In genomic region chr15:68550498-68551295, GRCh38 we compare ENCODE assay signal across 8 cellular contexts. TPM values are rescaled to one million over a fixed set of nuclear protein-coding genes. Genes with fewer than 3 reads are reported as not detected.
A peak's percentile ranks its signal among the peaks of the same experiment; 100 is the strongest.
DNase-seq lines count a peak whose midpoint lies in the region; ATAC-seq, FAIRE-seq and TF ChIP-seq lines count a peak whose summit lies in the region.

No MANE protein-coding gene starts in this region.

- no peak for TF ChIP-seq POLR2A in vagina (IDR thresholded peaks at IDR 0.05)

- no peaks in the 10 kb centered on the region for H3K4me1 Mint-ChIP-seq in CD8-positive, alpha-beta T cell (ENCODE audit: low read depth)

- H3K27me3 ChIP-seq in CD8-positive, alpha-beta T cell (ENCODE audit: insufficient read depth, low read length), result peaks cover 5% of the 10 kb centered on the region
- H3K27me3 ChIP-seq in vagina, result no peaks in the 10 kb centered on the region

- intact Hi-C loops in CD8-positive, alpha-beta T cell (cut with DNase I, micrococcal nuclease), result loop anchor here (1.0 to 5.0 kb wide), 6 partner anchors 122 to 375 kb away; no protein-coding TSS in a partner anchor
- intact Hi-C loops in posterior cingulate gyrus (cut with DNase I) (loop anchor here (2.0 to 5.0 kb wide), 4 partner anchors 243 to 374 kb away; no protein-coding TSS in a partner anchor), vagina (cut with DNase I) (no loop called here)

- no peaks in the 10 kb centered on the region for H3K9me3 ChIP-seq in CD8-positive, alpha-beta T cell (ENCODE audit: low read length)
- H3K9me3 ChIP-seq in vagina, result no peaks in the 10 kb centered on the region

- DNase-seq in CD8-positive, alpha-beta T cell, result peak; percentile 46 to 83 (median 67)
- DNase-seq in HPDE6-E6E7 (ENCODE audit: extremely low spot score) (peak; percentile 53), RCC 7860 (ENCODE audit: low spot score) (peak; percentile 24), glomerular visceral epithelial cell (ENCODE audit: extremely low spot score) (peak; percentile 64), posterior cingulate gyrus (peak; percentile 59 to 96 (median 88)), vagina (ENCODE audit: extremely low spot score in 2 of 2) (no peak)
- DNase-seq in activated effector memory CD4-positive, alpha-beta T cell treated with Interleukin-2 at 50 U/mL for 16 hours, result peak; percentile 48

- H3K9me3 Mint-ChIP-seq in CD8-positive, alpha-beta T cell, result no peaks in the 10 kb centered on the region

- TF ChIP-seq CTCF in CD8-positive, alpha-beta T cell (IDR thresholded peaks at IDR 0.05), result peak; percentile 89
- peak; percentile 79 to 91 (median 87) for TF ChIP-seq CTCF in vagina (IDR thresholded peaks at IDR 0.05)

- ATAC-seq in CD8-positive, alpha-beta T cell, result no peak
- ATAC-seq in GM18502 (IDR thresholded peaks at IDR 0.05; ENCODE audit: poor library complexity, unreplicated experiment), result no peak

- POLR2A ChIA-PET in CD8-positive, alpha-beta T cell (lab: Charles Lee), result interaction anchor here (0.8 kb wide), 1 partner anchor 325 kb away, joined by 3 read pairs; no protein-coding TSS in a partner anchor

- H3K4me1 ChIP-seq in CD8-positive, alpha-beta T cell (ENCODE audit: insufficient read depth, low read length), result no peaks in the 10 kb centered on the region
- no peaks in the 10 kb centered on the region for H3K4me1 ChIP-seq in vagina

- H3K27ac ChIP-seq in CD8-positive, alpha-beta T cell (ENCODE audit: low read depth, low read length), result no peak overlapping the region
- H3K27ac ChIP-seq in vagina, result no peak overlapping the region

- H3K4me3 Mint-ChIP-seq in CD8-positive, alpha-beta T cell, result no peak overlapping the region

- no peaks in the 10 kb centered on the region for H3K36me3 Mint-ChIP-seq in CD8-positive, alpha-beta T cell

- CTCF ChIA-PET in CD8-positive, alpha-beta T cell (lab: Charles Lee), result interaction anchor here (0.5 to 7.7 kb wide), 31 partner anchors 10 to 642 kb away, joined by 3 to 52 read pairs (median 5); no protein-coding TSS in a partner anchor

- peaks cover 42% of the 10 kb centered on the region for H3K27me3 Mint-ChIP-seq in CD8-positive, alpha-beta T cell (ENCODE audit: low read depth)

- no peak overlapping the region for H3K4me3 ChIP-seq in CD8-positive, alpha-beta T cell (ENCODE audit: low read depth, low read length)
- no peak overlapping the region for H3K4me3 ChIP-seq in vagina

- FAIRE-seq in RCC 7860 (lab: Jason Lieb, UNC), result no peak

- no peak overlapping the region for H3K27ac Mint-ChIP-seq in CD8-positive, alpha-beta T cell

- no peaks in the 10 kb centered on the region for H3K36me3 ChIP-seq in CD8-positive, alpha-beta T cell (ENCODE audit: insufficient read depth, low read length)
- H3K36me3 ChIP-seq in vagina, result no peaks in the 10 kb centered on the region

RNA-seq across cellular contexts. Expression of gene CORO2B, which starts 28.1 kb away (rescaled TPM):
- under 1 TPM; 0.08 to 0.17 TPM for total RNA-seq in CD8-positive, alpha-beta T cell
- total RNA-seq in vagina, result 4.7 TPM

Comparison
In these comparisons a context has a peak if more than half of its experiments do, and no peak if none do; other contexts are left out.
1. DNase-seq: peak in CD8-positive, alpha-beta T cell (7 of 7), HPDE6-E6E7 (single experiment), RCC 7860 (single experiment), activated effector memory CD4-positive, alpha-beta T cell treated with Interleukin-2 at 50 U/mL for 16 hours (single experiment), glomerular visceral epithelial cell (single experiment) and posterior cingulate gyrus (10 of 10); none in vagina (0 of 2).